Comparison of ENCODE assay signal across 1 cellular context in the genomic region with DNA sequence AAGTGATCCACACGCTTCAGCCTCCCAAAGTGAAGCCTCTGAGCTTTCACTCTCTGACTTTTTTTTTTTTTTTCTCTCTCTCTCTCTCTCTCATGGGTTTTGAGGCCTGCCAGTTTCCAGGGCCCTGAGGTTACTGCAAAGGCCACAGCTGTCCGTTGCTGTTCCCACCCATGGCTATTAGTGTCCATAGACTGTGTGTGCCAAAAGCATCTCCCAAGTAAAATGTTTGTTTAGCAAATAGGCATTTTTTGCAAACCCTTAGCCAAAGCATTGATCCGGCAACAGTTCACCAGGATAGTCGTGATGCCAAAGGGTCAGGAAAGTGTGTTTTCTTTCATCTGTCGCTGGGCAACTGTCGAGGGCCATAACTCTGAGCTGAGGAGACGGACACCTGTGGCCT.
TF ChIP-seq lines count a peak whose summit lies in the region.

No MANE protein-coding gene starts in this region.

TF ChIP-seq in GM23338, 12 proteins besides CTCF, POLR2A, EP300 and RAD21:
- TF ChIP-seq, protein P1, sequence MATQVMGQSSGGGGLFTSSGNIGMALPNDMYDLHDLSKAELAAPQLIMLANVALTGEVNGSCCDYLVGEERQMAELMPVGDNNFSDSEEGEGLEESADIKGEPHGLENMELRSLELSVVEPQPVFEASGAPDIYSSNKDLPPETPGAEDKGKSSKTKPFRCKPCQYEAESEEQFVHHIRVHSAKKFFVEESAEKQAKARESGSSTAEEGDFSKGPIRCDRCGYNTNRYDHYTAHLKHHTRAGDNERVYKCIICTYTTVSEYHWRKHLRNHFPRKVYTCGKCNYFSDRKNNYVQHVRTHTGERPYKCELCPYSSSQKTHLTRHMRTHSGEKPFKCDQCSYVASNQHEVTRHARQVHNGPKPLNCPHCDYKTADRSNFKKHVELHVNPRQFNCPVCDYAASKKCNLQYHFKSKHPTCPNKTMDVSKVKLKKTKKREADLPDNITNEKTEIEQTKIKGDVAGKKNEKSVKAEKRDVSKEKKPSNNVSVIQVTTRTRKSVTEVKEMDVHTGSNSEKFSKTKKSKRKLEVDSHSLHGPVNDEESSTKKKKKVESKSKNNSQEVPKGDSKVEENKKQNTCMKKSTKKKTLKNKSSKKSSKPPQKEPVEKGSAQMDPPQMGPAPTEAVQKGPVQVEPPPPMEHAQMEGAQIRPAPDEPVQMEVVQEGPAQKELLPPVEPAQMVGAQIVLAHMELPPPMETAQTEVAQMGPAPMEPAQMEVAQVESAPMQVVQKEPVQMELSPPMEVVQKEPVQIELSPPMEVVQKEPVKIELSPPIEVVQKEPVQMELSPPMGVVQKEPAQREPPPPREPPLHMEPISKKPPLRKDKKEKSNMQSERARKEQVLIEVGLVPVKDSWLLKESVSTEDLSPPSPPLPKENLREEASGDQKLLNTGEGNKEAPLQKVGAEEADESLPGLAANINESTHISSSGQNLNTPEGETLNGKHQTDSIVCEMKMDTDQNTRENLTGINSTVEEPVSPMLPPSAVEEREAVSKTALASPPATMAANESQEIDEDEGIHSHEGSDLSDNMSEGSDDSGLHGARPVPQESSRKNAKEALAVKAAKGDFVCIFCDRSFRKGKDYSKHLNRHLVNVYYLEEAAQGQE (IDR thresholded peaks at IDR 0.05; ENCODE audit: unreplicated experiment): no peak
- no peak for TF ChIP-seq EZH2 (IDR thresholded peaks at IDR 0.05; ENCODE audit: low read depth, unreplicated experiment)
- TF ChIP-seq, protein P2, sequence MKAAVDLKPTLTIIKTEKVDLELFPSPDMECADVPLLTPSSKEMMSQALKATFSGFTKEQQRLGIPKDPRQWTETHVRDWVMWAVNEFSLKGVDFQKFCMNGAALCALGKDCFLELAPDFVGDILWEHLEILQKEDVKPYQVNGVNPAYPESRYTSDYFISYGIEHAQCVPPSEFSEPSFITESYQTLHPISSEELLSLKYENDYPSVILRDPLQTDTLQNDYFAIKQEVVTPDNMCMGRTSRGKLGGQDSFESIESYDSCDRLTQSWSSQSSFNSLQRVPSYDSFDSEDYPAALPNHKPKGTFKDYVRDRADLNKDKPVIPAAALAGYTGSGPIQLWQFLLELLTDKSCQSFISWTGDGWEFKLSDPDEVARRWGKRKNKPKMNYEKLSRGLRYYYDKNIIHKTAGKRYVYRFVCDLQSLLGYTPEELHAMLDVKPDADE (IDR thresholded peaks at IDR 0.05): no peak
- TF ChIP-seq ZNF114 (CRISPR knock-in tag; IDR thresholded peaks at IDR 0.05): no peak
- TF ChIP-seq POLR2AphosphoS5 (IDR thresholded peaks at IDR 0.05; ENCODE audit: low read depth): no peak
- no peak for TF ChIP-seq STAT1 (IDR thresholded peaks at IDR 0.05; ENCODE audit: unreplicated experiment)
- TF ChIP-seq, protein P3, sequence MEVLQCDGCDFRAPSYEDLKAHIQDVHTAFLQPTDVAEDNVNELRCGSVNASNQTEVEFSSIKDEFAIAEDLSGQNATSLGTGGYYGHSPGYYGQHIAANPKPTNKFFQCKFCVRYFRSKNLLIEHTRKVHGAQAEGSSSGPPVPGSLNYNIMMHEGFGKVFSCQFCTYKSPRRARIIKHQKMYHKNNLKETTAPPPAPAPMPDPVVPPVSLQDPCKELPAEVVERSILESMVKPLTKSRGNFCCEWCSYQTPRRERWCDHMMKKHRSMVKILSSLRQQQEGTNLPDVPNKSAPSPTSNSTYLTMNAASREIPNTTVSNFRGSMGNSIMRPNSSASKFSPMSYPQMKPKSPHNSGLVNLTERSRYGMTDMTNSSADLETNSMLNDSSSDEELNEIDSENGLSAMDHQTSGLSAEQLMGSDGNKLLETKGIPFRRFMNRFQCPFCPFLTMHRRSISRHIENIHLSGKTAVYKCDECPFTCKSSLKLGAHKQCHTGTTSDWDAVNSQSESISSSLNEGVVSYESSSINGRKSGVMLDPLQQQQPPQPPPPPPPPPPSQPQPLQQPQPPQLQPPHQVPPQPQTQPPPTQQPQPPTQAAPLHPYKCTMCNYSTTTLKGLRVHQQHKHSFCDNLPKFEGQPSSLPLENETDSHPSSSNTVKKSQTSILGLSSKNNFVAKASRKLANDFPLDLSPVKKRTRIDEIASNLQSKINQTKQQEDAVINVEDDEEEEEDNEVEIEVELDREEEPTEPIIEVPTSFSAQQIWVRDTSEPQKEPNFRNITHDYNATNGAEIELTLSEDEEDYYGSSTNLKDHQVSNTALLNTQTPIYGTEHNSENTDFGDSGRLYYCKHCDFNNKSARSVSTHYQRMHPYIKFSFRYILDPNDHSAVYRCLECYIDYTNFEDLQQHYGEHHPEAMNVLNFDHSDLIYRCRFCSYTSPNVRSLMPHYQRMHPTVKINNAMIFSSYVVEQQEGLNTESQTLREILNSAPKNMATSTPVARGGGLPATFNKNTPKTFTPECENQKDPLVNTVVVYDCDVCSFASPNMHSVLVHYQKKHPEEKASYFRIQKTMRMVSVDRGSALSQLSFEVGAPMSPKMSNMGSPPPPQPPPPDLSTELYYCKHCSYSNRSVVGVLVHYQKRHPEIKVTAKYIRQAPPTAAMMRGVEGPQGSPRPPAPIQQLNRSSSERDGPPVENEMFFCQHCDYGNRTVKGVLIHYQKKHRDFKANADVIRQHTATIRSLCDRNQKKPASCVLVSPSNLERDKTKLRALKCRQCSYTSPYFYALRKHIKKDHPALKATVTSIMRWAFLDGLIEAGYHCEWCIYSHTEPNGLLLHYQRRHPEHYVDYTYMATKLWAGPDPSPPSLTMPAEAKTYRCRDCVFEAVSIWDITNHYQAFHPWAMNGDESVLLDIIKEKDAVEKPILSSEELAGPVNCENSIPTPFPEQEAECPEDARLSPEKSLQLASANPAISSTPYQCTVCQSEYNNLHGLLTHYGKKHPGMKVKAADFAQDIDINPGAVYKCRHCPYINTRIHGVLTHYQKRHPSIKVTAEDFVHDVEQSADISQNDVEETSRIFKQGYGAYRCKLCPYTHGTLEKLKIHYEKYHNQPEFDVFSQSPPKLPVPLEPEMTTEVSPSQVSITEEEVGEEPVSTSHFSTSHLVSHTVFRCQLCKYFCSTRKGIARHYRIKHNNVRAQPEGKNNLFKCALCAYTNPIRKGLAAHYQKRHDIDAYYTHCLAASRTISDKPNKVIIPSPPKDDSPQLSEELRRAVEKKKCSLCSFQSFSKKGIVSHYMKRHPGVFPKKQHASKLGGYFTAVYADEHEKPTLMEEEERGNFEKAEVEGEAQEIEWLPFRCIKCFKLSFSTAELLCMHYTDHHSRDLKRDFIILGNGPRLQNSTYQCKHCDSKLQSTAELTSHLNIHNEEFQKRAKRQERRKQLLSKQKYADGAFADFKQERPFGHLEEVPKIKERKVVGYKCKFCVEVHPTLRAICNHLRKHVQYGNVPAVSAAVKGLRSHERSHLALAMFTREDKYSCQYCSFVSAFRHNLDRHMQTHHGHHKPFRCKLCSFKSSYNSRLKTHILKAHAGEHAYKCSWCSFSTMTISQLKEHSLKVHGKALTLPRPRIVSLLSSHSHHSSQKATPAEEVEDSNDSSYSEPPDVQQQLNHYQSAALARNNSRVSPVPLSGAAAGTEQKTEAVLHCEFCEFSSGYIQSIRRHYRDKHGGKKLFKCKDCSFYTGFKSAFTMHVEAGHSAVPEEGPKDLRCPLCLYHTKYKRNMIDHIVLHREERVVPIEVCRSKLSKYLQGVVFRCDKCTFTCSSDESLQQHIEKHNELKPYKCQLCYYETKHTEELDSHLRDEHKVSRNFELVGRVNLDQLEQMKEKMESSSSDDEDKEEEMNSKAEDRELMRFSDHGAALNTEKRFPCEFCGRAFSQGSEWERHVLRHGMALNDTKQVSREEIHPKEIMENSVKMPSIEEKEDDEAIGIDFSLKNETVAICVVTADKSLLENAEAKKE (CRISPR knock-in tag; IDR thresholded peaks at IDR 0.05): no peak
- no peak for TF ChIP-seq JUNB (IDR thresholded peaks at IDR 0.05; ENCODE audit: unreplicated experiment)
TF ChIP-seq in GM23338: peak in this region for 0.
